In genomic region chr11:17013548-17014320, GRCh38 we compare ENCODE assay signal across 8 cellular contexts. TPM values are rescaled to one million over a fixed set of nuclear protein-coding genes. Genes with fewer than 3 reads are reported as not detected.
DNase-seq lines count a peak whose midpoint lies in the region; ATAC-seq and TF ChIP-seq lines count a peak whose summit lies in the region.

No MANE protein-coding gene starts in this region.

- H3K9me3 ChIP-seq in SK-N-MC (ENCODE audit: low read depth, low read length) (no peaks in the 10 kb centered on the region), mesodermal cell (ENCODE audit: control insufficient read depth, low read length) (no peaks in the 10 kb centered on the region), tibial nerve (no peaks in the 10 kb centered on the region)

- peak overlapping the region; percentile 76 for H3K9ac ChIP-seq in SK-N-MC (ENCODE audit: insufficient read length)

- TF ChIP-seq EP300 in tibial nerve (IDR thresholded peaks at IDR 0.05): peak in 1 of 2 donors; percentile 4

- no peaks in the 10 kb centered on the region; the same call in 1 of the 2 replicates for H3K36me3 ChIP-seq in SK-N-MC (ENCODE audit: insufficient read depth, low read length)
- H3K36me3 ChIP-seq in mesodermal cell (ENCODE audit: control insufficient read depth, insufficient read depth, low read length): no peaks in the 10 kb centered on the region
- no peaks in the 10 kb centered on the region for H3K36me3 ChIP-seq in tibial nerve

- H3K27me3 ChIP-seq in tibial nerve: no peaks in the 10 kb centered on the region

- WGBS in mesodermal cell (ENCODE audit: insufficient coverage in 2 of 2), 2 experiments: 0% methylated on average over 55 to 56 of the region's 85 CpGs
- WGBS in tibial nerve, 2 donors: 1% methylated on average over 20 to 35 of the region's 85 CpGs

- TF ChIP-seq POLR2A in tibial nerve (IDR thresholded peaks at IDR 0.05): no peak

- TF ChIP-seq CTCF in tibial nerve (IDR thresholded peaks at IDR 0.05): no peak

- peak overlapping the region; percentile 91 for H3K4me3 ChIP-seq in SK-N-MC
- H3K4me3 ChIP-seq in mesodermal cell (ENCODE audit: extremely low read depth, insufficient read depth, low read length, poor library complexity, severe bottlenecking): peak overlapping the region; percentile 49
- H3K4me3 ChIP-seq in tibial nerve: peak overlapping the region; percentile 71 to 94 (median 78)

- no peak overlapping the region for H3K27ac ChIP-seq in SK-N-MC
- H3K27ac ChIP-seq in mesodermal cell (ENCODE audit: low read depth, low read length, severe bottlenecking): no peak overlapping the region
- H3K27ac ChIP-seq in tibial nerve: peak overlapping the region; percentile 55 to 91 (median 86)

- H3K4me1 ChIP-seq in mesodermal cell (ENCODE audit: control insufficient read depth, insufficient read depth, low read length, poor library complexity, severe bottlenecking): peaks cover 4% of the 10 kb centered on the region
- peaks cover 0 to 23% (median 2%) of the 10 kb centered on the region in 4 donors for H3K4me1 ChIP-seq in tibial nerve

- peak; percentile 40 for DNase-seq in NCI-H2029 (lab: John Stamatoyannopoulos, UW)
- no peak for DNase-seq in NCI-H2029 treated with DMSO at 0.1 percent for 48 hours (lab: John Stamatoyannopoulos, UW)
- no peak for DNase-seq in SK-N-MC (ENCODE audit: low read depth, low spot score)
- DNase-seq in dermis blood vessel endothelial cell: peak; percentile 12
- DNase-seq in tibial nerve (ENCODE audit: low spot score in 2 of 2): no peak
- DNase-seq in globus pallidus (ENCODE audit: low spot score): no peak

- ATAC-seq in GM21390 (IDR thresholded peaks at IDR 0.05; ENCODE audit: unreplicated experiment): no peak

RNA-seq across cellular contexts. Expression of gene PLEKHA7, which starts 0.5 kb away (rescaled TPM):
- total RNA-seq in dermis blood vessel endothelial cell (4.3 and 6.4 TPM in 2 replicates), tibial nerve (10 to 100 TPM; 41.6 to 56.7 (median 50.1) TPM)
- polyA plus RNA-seq in mesodermal cell (2013, experiment 1 of 2): 4.6 TPM
- polyA plus RNA-seq in mesodermal cell (2013, experiment 2 of 2): 4.8 TPM

Comparison
In these comparisons a context has a peak if more than half of its experiments do, and no peak if none do; other contexts are left out.
1. DNase-seq: peak in NCI-H2029 (single experiment) and dermis blood vessel endothelial cell (single experiment); none in NCI-H2029 treated with DMSO at 0.1 percent for 48 hours (single experiment), SK-N-MC (single experiment), tibial nerve (0 of 2) and globus pallidus (single experiment).
2. H3K27ac ChIP-seq: peak in tibial nerve (4 of 4); none in SK-N-MC (single experiment) and mesodermal cell (single experiment).
3. Peak in every context shown above with its lines, with median percentiles within 50 percentile points of each other: H3K4me3 ChIP-seq.